10 cellular contexts compared by ENCODE assay signal in the genomic region with DNA sequence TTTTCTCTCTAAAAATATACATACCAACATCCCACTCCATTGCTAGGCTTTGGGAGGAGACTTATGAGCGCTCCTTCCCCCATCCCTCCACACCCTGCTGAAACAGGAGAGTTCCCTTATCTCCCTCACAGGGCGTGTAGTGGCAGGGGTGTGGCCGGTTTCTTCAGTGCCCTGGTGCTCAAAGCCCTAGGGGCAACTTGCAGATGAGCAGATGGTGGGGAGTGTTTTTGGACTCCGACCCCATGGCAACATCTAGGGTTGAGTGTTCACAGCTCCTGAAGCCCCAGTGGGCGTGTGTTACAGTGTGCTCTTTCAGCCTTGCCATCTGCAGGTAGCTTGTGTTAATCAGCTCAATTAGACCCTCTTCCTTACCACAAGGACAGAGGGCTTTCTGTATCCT.
DNase-seq lines count a peak whose midpoint lies in the region; ATAC-seq, FAIRE-seq and TF ChIP-seq lines count a peak whose summit lies in the region.
"Had no signal": no experiment of that assay in that cellular context is flagged by ENCODE, and none has a peak within 500 bp of the region (broad histone marks: within the 10 kb centered on the region; RNA-seq: fewer than 3 reads in every experiment).

No MANE protein-coding gene starts in this region.

- H3K27ac Mint-ChIP-seq in immature natural killer cell (peak overlapping the region; percentile 38 to 98 (median 94)), HFFc6 (no peak overlapping the region)

- H3K27me3 Mint-ChIP-seq in immature natural killer cell (ENCODE audit: low read depth in 3 of 3) = peaks cover 0 to 2% (median 1%) of the 10 kb centered on the region in 3 donors
- no peaks in the 10 kb centered on the region; the same call in 1 of the 2 replicates for H3K27me3 Mint-ChIP-seq in HFFc6 (ENCODE audit: insufficient read depth)
- H3K27me3 Mint-ChIP-seq: stimulated activated naive CD8-positive, alpha-beta T cell treated with anti-CD3 and anti-CD28 coated beads, Interleukin-15, Interleukin-2, amounts not matched to agents 100 ng/mL and 50 ng/mL, for 24 hours had no signal

- ATAC-seq in HG02642 (IDR thresholded peaks at IDR 0.05; ENCODE audit: poor library complexity, unreplicated experiment) = peak; percentile 42

- H3K4me3 Mint-ChIP-seq in immature natural killer cell (peak overlapping the region in 4 of 5 donors; percentile 69 to 79 (median 76)), HFFc6 (no peak overlapping the region)

- no peak for TF ChIP-seq CTCF in HFFc6 (IDR thresholded peaks at IDR 0.05)

- H3K9me3 Mint-ChIP-seq in immature natural killer cell = peaks cover 0 to 5% (median 2%) of the 10 kb centered on the region in 6 donors
- peaks cover 8% of the 10 kb centered on the region for H3K9me3 Mint-ChIP-seq in HFFc6
- H3K9me3 Mint-ChIP-seq: stimulated activated naive CD8-positive, alpha-beta T cell treated with anti-CD3 and anti-CD28 coated beads, Interleukin-15, Interleukin-2, amounts not matched to agents 100 ng/mL and 50 ng/mL, for 24 hours had no signal

- DNase-seq in GM18507 (ENCODE audit: extremely low spot score, insufficient read length, low read depth) (no peak), NCI-H2171 (lab: John Stamatoyannopoulos, UW) (peak; percentile 82), immature natural killer cell (no peak), HFFc6 (no peak), HCEC 1CT (no peak)
- no peak for DNase-seq in activated CD4-positive, alpha-beta T cell treated with anti-CD3 and anti-CD28 coated beads for 1 hour
- DNase-seq in activated CD4-positive, alpha-beta T cell treated with anti-CD3 and anti-CD28 coated beads for 4 hours = no peak
- DNase-seq: ovary had no signal

- H3K36me3 Mint-ChIP-seq in immature natural killer cell (peaks cover 0 to 10% (median 6%) of the 10 kb centered on the region in 3 donors), HFFc6 (ENCODE audit: low read depth) (no peaks in the 10 kb centered on the region)

- FAIRE-seq in GM18507 (lab: Jason Lieb, UNC) = peak; percentile 38

- H3K4me1 Mint-ChIP-seq in immature natural killer cell = peaks cover 55 to 63% of the 10 kb centered on the region in 2 donors
- peaks cover 26% of the 10 kb centered on the region for H3K4me1 Mint-ChIP-seq in HFFc6 (ENCODE audit: low read depth)
